1 cellular context compared by ENCODE assay signal in genomic region chr1:20885121-20885520, GRCh38.
TF ChIP-seq lines count a peak whose summit lies in the region.

No MANE protein-coding gene starts in this region.

TF ChIP-seq in IMR-90, 13 proteins besides CTCF, POLR2A, EP300 and RAD21:
- TF ChIP-seq MAFK (IDR thresholded peaks at IDR 0.05; ENCODE audit: low read depth, low read length) (no peak), MXI1 (IDR thresholded peaks at IDR 0.05; ENCODE audit: borderline replicate concordance, low read depth, low read length) (no peak), NFE2L2 (IDR thresholded peaks at IDR 0.05; ENCODE audit: low read depth, low read length) (no peak), BHLHE40 (IDR thresholded peaks at IDR 0.05; ENCODE audit: low read depth, low read length) (no peak), MAZ (IDR thresholded peaks at IDR 0.05; ENCODE audit: borderline replicate concordance, low read depth, low read length) (no peak), RCOR1 (IDR thresholded peaks at IDR 0.05; ENCODE audit: insufficient replicate concordance, low read length) (no peak), CEBPB (IDR thresholded peaks at IDR 0.05; ENCODE audit: low read depth, low read length) (no peak), USF2 (IDR thresholded peaks at IDR 0.05; ENCODE audit: low read depth, low read length) (no peak), FOS (IDR thresholded peaks at IDR 0.05; ENCODE audit: low read depth, low read length) (no peak), RFX5 (IDR thresholded peaks at IDR 0.05; ENCODE audit: low read depth, low read length) (no peak), SMC3 (IDR thresholded peaks at IDR 0.05; ENCODE audit: low read depth, low read length) (no peak), CHD1 (IDR thresholded peaks at IDR 0.05; ENCODE audit: low read depth, low read length) (no peak)
- TF ChIP-seq, protein P1, sequence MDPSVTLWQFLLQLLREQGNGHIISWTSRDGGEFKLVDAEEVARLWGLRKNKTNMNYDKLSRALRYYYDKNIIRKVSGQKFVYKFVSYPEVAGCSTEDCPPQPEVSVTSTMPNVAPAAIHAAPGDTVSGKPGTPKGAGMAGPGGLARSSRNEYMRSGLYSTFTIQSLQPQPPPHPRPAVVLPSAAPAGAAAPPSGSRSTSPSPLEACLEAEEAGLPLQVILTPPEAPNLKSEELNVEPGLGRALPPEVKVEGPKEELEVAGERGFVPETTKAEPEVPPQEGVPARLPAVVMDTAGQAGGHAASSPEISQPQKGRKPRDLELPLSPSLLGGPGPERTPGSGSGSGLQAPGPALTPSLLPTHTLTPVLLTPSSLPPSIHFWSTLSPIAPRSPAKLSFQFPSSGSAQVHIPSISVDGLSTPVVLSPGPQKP (IDR thresholded peaks at IDR 0.05; ENCODE audit: borderline replicate concordance, low read depth, low read length): no peak
TF ChIP-seq in IMR-90: peak in this region for 0.
